In genomic region chrX:23513121-23513520, GRCh38 we compare ENCODE assay signal across 31 cellular contexts.
A peak's percentile ranks its signal among the peaks of the same experiment; 100 is the strongest.
DNase-seq lines count a peak whose midpoint lies in the region; ATAC-seq and TF ChIP-seq lines count a peak whose summit lies in the region.
"Had no signal": no experiment of that assay in that cellular context is flagged by ENCODE, and none has a peak within 500 bp of the region (broad histone marks: within the 10 kb centered on the region; RNA-seq: fewer than 3 reads in every experiment).

No MANE protein-coding gene starts in this region.

- ATAC-seq in GM19351 (IDR thresholded peaks at IDR 0.05; ENCODE audit: unreplicated experiment): no peak
- ATAC-seq: effector memory CD8-positive, alpha-beta T cell; Right ventricle myocardium inferior; SK-N-SH treated with all-trans-retinoic acid at 6 μM for 48 hours had no signal

- H3K9me3 ChIP-seq in iPS-15b (ENCODE audit: control insufficient read depth, insufficient read depth, low read length) (no peaks in the 10 kb centered on the region), ascending aorta (no peaks in the 10 kb centered on the region)
- H3K9me3 ChIP-seq: Caco-2, sigmoid colon, tibial nerve had no signal

- TF ChIP-seq CTCF in ascending aorta (IDR thresholded peaks at IDR 0.05): no peak

- intact Hi-C loops in ascending aorta (cut with DNase I): no loop called here

- H3K27me3 ChIP-seq in iPS-15b (ENCODE audit: control insufficient read depth, insufficient read depth, low read length) (no peaks in the 10 kb centered on the region), ascending aorta (no peaks in the 10 kb centered on the region)
- H3K27me3 ChIP-seq: sigmoid colon, tibial nerve had no signal

- no peaks in the 10 kb centered on the region for H3K36me3 ChIP-seq in iPS-15b (ENCODE audit: control insufficient read depth, insufficient read depth, low read length)
- no peaks in the 10 kb centered on the region for H3K36me3 ChIP-seq in ascending aorta
- H3K36me3 ChIP-seq: sigmoid colon, tibial nerve had no signal

- peak overlapping the region; percentile 5 for H3K4me3 ChIP-seq in iPS-15b (ENCODE audit: low read depth, low read length)
- no peak overlapping the region for H3K4me3 ChIP-seq in ascending aorta
- H3K4me3 ChIP-seq: PC-9, sigmoid colon, tibial nerve had no signal

- H3K27ac ChIP-seq in ascending aorta: no peak overlapping the region
- H3K27ac ChIP-seq: 22Rv1, C4-2B, HL-60, PC-9, sigmoid colon, tibial nerve had no signal

- H3K4me1 ChIP-seq in iPS-15b (ENCODE audit: control insufficient read depth, insufficient read depth, low read length): peaks cover 30% of the 10 kb centered on the region
- H3K4me1 ChIP-seq in ascending aorta: no peaks in the 10 kb centered on the region
- H3K4me1 ChIP-seq: Caco-2, sigmoid colon, tibial nerve had no signal

- peak; percentile 25 for DNase-seq in DMS53 (lab: John Stamatoyannopoulos, UW)
- no peak for DNase-seq in DMS53 treated with DMSO at 0.1 percent for 48 hours (lab: John Stamatoyannopoulos, UW; ENCODE audit: unreplicated experiment)
- peak; percentile 35 for DNase-seq in NCI-H69 (lab: John Stamatoyannopoulos, UW)
- DNase-seq in NCI-H2227 (lab: John Stamatoyannopoulos, UW; ENCODE audit: unreplicated experiment): no peak
- no peak for DNase-seq in ascending aorta (ENCODE audit: low spot score in 2 of 2)
- no peak for DNase-seq in NCI-H524 (lab: John Stamatoyannopoulos, UW)
- DNase-seq: activated gamma-delta T cell treated with Interleukin-2 at 50 U/mL for 16 hours; activated naive CD8-positive, alpha-beta T cell treated with anti-CD3 and anti-CD28 coated beads, Interleukin-2, amount 10 ng/mL, durations not matched to agents 7 days and 5 days; activated T-cell treated with anti-CD3 and anti-CD28 coated beads, Interleukin-2, amount 50 U/mL, for 24 hours; aorta; Caco-2; DMS79; effector memory CD8-positive, alpha-beta T cell; erythroblast; Kasumi-1; midbrain; MV-4-11; naive B cell; NCI-H1436 treated with DMSO at 0.1 percent for 48 hours; NCI-H2081 treated with DMSO at 0.1 percent for 48 hours; PC-9; sigmoid colon; stimulated activated CD4-positive, alpha-beta T cell treated with anti-CD3 and anti-CD28 coated beads, Interleukin-4, amount 100 ng/mL, for 4 hours had no signal

- H3K9ac ChIP-seq in iPS-15b (ENCODE audit: low read depth, low read length): no peak overlapping the region

Comparison
In these comparisons a context has a peak if more than half of its experiments do, and no peak if none do; other contexts are left out.
1. DNase-seq: peak in DMS53 (single experiment) and NCI-H69 (single experiment); none in DMS53 treated with DMSO at 0.1 percent for 48 hours (single experiment), NCI-H2227 (single experiment), ascending aorta (0 of 2) and NCI-H524 (0 of 2).